ENCODE assay signal across 9 cellular contexts in genomic region chr6:116557863-116558262, GRCh38. TPM values are rescaled to one million over a fixed set of nuclear protein-coding genes. Genes with fewer than 3 reads are reported as not detected.
A peak's percentile ranks its signal among the peaks of the same experiment; 100 is the strongest.
DNase-seq lines count a peak whose midpoint lies in the region; ATAC-seq and TF ChIP-seq lines count a peak whose summit lies in the region.
"Had no signal": no experiment of that assay in that cellular context is flagged by ENCODE, and none has a peak within 500 bp of the region (broad histone marks: within the 10 kb centered on the region; RNA-seq: fewer than 3 reads in every experiment).

No MANE protein-coding gene starts in this region.

- peak in 1 of 2 donors; percentile 32 for TF ChIP-seq POLR2A in gastrocnemius medialis (IDR thresholded peaks at IDR 0.05)

- no peaks in the 10 kb centered on the region for H3K36me3 ChIP-seq in gastrocnemius medialis

- TF ChIP-seq CTCF in foreskin keratinocyte (conservative IDR thresholded peaks at IDR 0.05) (no peak), gastrocnemius medialis (IDR thresholded peaks at IDR 0.05 in 4 of 5, conservative IDR thresholded peaks at IDR 0.05 in 1 of 5) (no peak)

- ATAC-seq in foreskin keratinocyte (peak; percentile 90), gastrocnemius medialis (peak in 1 of 2 donors; percentile 44), HG02970 (IDR thresholded peaks at IDR 0.05; ENCODE audit: low FRiP score, unreplicated experiment) (no peak), GM21447 (IDR thresholded peaks at IDR 0.05; ENCODE audit: unreplicated experiment) (no peak), GM19455 (IDR thresholded peaks at IDR 0.05; ENCODE audit: unreplicated experiment) (no peak)

- H3K4me1 ChIP-seq in foreskin keratinocyte (peaks cover 28% of the 10 kb centered on the region), gastrocnemius medialis (peaks cover 0 to 29% of the 10 kb centered on the region in 2 donors)

- H3K27ac ChIP-seq in foreskin keratinocyte, result no peak overlapping the region
- H3K27ac ChIP-seq in gastrocnemius medialis, result peak overlapping the region in 3 of 4 donors; percentile 63 to 80 (median 76)

- no peaks in the 10 kb centered on the region for H3K9me3 ChIP-seq in gastrocnemius medialis

- intact Hi-C loops in gastrocnemius medialis (cut with DNase I; ENCODE audit: low total_unique reads), result no loop called here

- peak; percentile 92 for DNase-seq in HCEC 1CT
- DNase-seq in RPMI7951 (ENCODE audit: low read depth), result peak; percentile 94
- DNase-seq in foreskin keratinocyte, result peak; percentile 97 to 99
- DNase-seq in gastrocnemius medialis, result peak in 1 of 2 donors; percentile 22
- DNase-seq in T-helper 2 cell, result no peak

- in situ Hi-C loops in gastrocnemius medialis (cut with MboI; ENCODE audit: low sequenced_read_pairs in 4 of 4), result no loop called here

- no peak overlapping the region for H3K4me3 ChIP-seq in gastrocnemius medialis

- H3K27me3 ChIP-seq in foreskin keratinocyte (no peaks in the 10 kb centered on the region), gastrocnemius medialis (no peaks in the 10 kb centered on the region)

RNA-seq across cellular contexts. Expression of gene CALHM4, which starts 4.3 kb away (rescaled TPM):
- not detected in 2 replicates for total RNA-seq in RPMI7951 (2014; rRNA removed; shearing (Covaris generic))
- total RNA-seq in foreskin keratinocyte (0.10 and 0.18 TPM in 2 replicates), gastrocnemius medialis (not detected)
- 0.17 and 0.19 TPM in 2 replicates for polyA plus RNA-seq in foreskin keratinocyte
- total RNA-seq: OCI-LY7 had no signal

RNA-seq across cellular contexts. Expression of gene TRAPPC3L, which starts 12.4 kb away (rescaled TPM):
- not detected in 2 replicates for total RNA-seq in RPMI7951 (2014; rRNA removed; shearing (Covaris generic))
- total RNA-seq in foreskin keratinocyte (0.07 and 0.20 TPM in 2 replicates), gastrocnemius medialis (not detected)
- 0.12 and 0.13 TPM in 2 replicates for polyA plus RNA-seq in foreskin keratinocyte
- total RNA-seq: OCI-LY7 had no signal

RNA-seq across cellular contexts. Expression of gene RWDD1, which starts 13.4 kb away (rescaled TPM):
- total RNA-seq in RPMI7951 (2014; rRNA removed; shearing (Covaris generic)), result 41.9 and 54.5 TPM in 2 replicates
- total RNA-seq in foreskin keratinocyte, result 49.0 and 64.9 TPM in 2 replicates
- polyA plus RNA-seq in foreskin keratinocyte, result 67.4 and 91.9 TPM in 2 replicates
- 10 to 100 TPM; 42.1 to 63.8 (median 51.2) TPM for total RNA-seq in gastrocnemius medialis

RNA-seq across cellular contexts. Expression of gene CALHM5, which starts 46.4 kb away (rescaled TPM):
- 4.1 and 4.7 TPM in 2 replicates for total RNA-seq in RPMI7951 (2014; rRNA removed; shearing (Covaris generic))
- total RNA-seq in foreskin keratinocyte, result 0.11 and 0.20 TPM in 2 replicates
- polyA plus RNA-seq in foreskin keratinocyte, result 0.03 and 0.10 TPM in 2 replicates
- 1 to 10 TPM in 1 of 4 donors, under 1 TPM in 3; 0.56 to 1.5 (median 0.82) TPM for total RNA-seq in gastrocnemius medialis
- total RNA-seq: OCI-LY7 had no signal

RNA-seq across cellular contexts. Expression of gene RSPH4A, which starts 58.4 kb away (rescaled TPM):
- not detected in 2 replicates for total RNA-seq in RPMI7951 (2014; rRNA removed; shearing (Covaris generic))
- total RNA-seq in foreskin keratinocyte, result 0.10 and 0.14 TPM in 2 replicates
- 0.04 TPM in 2 replicates for polyA plus RNA-seq in foreskin keratinocyte
- total RNA-seq in gastrocnemius medialis, result 1 to 10 TPM in 1 of 4 donors, under 1 TPM in 2, not detected in 1; 0.16 to 2.8 (median 0.56) TPM

Comparison
In these comparisons a context has a peak if more than half of its experiments do, and no peak if none do; other contexts are left out.
1. DNase-seq: peak in HCEC 1CT (single experiment), RPMI7951 (single experiment) and foreskin keratinocyte (2 of 2); none in T-helper 2 cell (0 of 5).